In the genomic region with DNA sequence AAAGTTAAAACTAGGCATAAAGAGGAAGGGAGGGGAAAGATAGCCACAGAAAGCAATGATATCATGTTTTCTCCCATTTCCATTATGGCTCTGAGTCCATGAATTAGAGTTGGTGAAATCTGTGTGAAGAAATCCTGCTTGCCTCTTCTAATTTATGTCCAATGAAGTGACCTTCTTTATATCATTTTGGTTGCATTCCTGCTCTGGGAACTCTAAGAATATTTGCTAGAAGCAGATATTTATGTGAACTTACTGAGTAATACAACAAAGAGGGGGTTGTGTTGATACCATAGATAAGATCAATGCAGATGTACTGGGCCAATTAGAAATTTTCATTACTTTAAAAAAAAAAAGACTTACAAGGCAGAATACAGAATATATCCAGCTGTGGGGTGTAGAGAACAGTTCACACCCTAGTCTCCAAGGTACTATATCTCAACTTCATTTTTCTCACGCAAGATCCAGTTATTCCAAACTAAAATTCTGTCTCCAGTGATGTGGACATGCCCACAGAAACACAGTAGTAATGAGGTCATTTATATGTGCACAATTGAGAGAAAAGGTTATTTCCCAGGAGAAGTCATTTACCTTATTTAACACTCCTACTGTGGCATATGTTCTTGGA, we compare ENCODE assay signal across 19 cellular contexts. TPM values are rescaled to one million over a fixed set of nuclear protein-coding genes. Genes with fewer than 3 reads are reported as not detected.
"Had no signal": no experiment of that assay in that cellular context is flagged by ENCODE, and none has a peak within 500 bp of the region (broad histone marks: within the 10 kb centered on the region; RNA-seq: fewer than 3 reads in every experiment).

No MANE protein-coding gene starts in this region.

- H3K4me3 ChIP-seq: colonic mucosa, smooth muscle cell, tibial artery, upper lobe of left lung had no signal

- H3K27me3 ChIP-seq: colonic mucosa, tibial artery, upper lobe of left lung had no signal

- ATAC-seq: naive thymus-derived CD8-positive, alpha-beta T cell; stimulated activated effector memory CD8-positive, alpha-beta T cell treated with anti-CD3 and anti-CD28 coated beads, Interleukin-12 subunit alpha, Interleukin-12 subunit beta, amount 100 ng/mL, for 72 hours; stimulated activated naive CD8-positive, alpha-beta T cell treated with anti-CD3 and anti-CD28 coated beads, Interleukin-15, Interleukin-2, amounts not matched to agents 100 U/mL and 50 U/mL, for 24 hours had no signal

- H3K4me1 ChIP-seq: colonic mucosa had no signal

- H3K27ac Mint-ChIP-seq: immature natural killer cell; naive thymus-derived CD8-positive, alpha-beta T cell; stimulated activated effector memory CD8-positive, alpha-beta T cell treated with anti-CD3 and anti-CD28 coated beads, Interleukin-12 subunit alpha, Interleukin-12 subunit beta, amount 100 ng/mL, for 72 hours had no signal

- H3K36me3 ChIP-seq: colonic mucosa, tibial artery, upper lobe of left lung had no signal

- H3K36me3 Mint-ChIP-seq: immature natural killer cell; naive thymus-derived CD8-positive, alpha-beta T cell; stimulated activated effector memory CD8-positive, alpha-beta T cell treated with anti-CD3 and anti-CD28 coated beads, Interleukin-12 subunit alpha, Interleukin-12 subunit beta, amount 100 ng/mL, for 72 hours had no signal

- H3K27ac ChIP-seq: colonic mucosa had no signal

- H3K9me3 ChIP-seq: colonic mucosa, tibial artery, upper lobe of left lung had no signal

- H3K4me1 Mint-ChIP-seq: immature natural killer cell; naive thymus-derived CD8-positive, alpha-beta T cell; neural crest cell; stimulated activated effector memory CD8-positive, alpha-beta T cell treated with anti-CD3 and anti-CD28 coated beads, Interleukin-12 subunit alpha, Interleukin-12 subunit beta, amount 100 ng/mL, for 72 hours had no signal

- DNase-seq: caudate nucleus; colonic mucosa; dermis blood vessel endothelial cell; glutamatergic neuron; immature natural killer cell; mammary epithelial cell; naive thymus-derived CD8-positive, alpha-beta T cell; posterior cingulate gyrus; stimulated activated CD4-positive, alpha-beta T cell treated with anti-CD3 and anti-CD28 coated beads, Interleukin-2, amount 100 ng/mL, for 48 hours; stimulated activated CD8-positive, alpha-beta memory T cell treated with anti-CD3 and anti-CD28 coated beads, Interleukin-4, amount 100 ng/mL, for 48 hours; stimulated activated naive CD8-positive, alpha-beta T cell treated with anti-CD3 and anti-CD28 coated beads, Interleukin-15, Interleukin-2, amounts not matched to agents 100 U/mL and 50 U/mL, for 24 hours; tibial artery; upper lobe of left lung had no signal

- H3K4me3 Mint-ChIP-seq: immature natural killer cell; naive thymus-derived CD8-positive, alpha-beta T cell; neural crest cell; stimulated activated effector memory CD8-positive, alpha-beta T cell treated with anti-CD3 and anti-CD28 coated beads, Interleukin-12 subunit alpha, Interleukin-12 subunit beta, amount 100 ng/mL, for 72 hours had no signal

- H3K9me3 Mint-ChIP-seq: neural crest cell; stimulated activated effector memory CD8-positive, alpha-beta T cell treated with anti-CD3 and anti-CD28 coated beads, Interleukin-12 subunit alpha, Interleukin-12 subunit beta, amount 100 ng/mL, for 72 hours had no signal

- H3K4me2 ChIP-seq: smooth muscle cell had no signal

RNA-seq across cellular contexts. Expression of a gene that starts 51.5 kb away (rescaled TPM):
- total RNA-seq: mammary epithelial cell; mononuclear cell; naive thymus-derived CD8-positive, alpha-beta T cell; pulmonary artery endothelial cell; smooth muscle cell had no signal
- polyA plus RNA-seq: immature natural killer cell; keratinocyte; mammary epithelial cell; naive thymus-derived CD8-positive, alpha-beta T cell; smooth muscle cell had no signal
